1 cellular context compared by ENCODE assay signal in genomic region chr2:227862227-227862740, GRCh38.
TF ChIP-seq lines count a peak whose summit lies in the region.

No MANE protein-coding gene starts in this region.

TF ChIP-seq in IMR-90, 13 proteins besides CTCF, POLR2A, EP300 and RAD21 (continued from another document):
- TF ChIP-seq CEBPB (IDR thresholded peaks at IDR 0.05; ENCODE audit: low read depth, low read length) (no peak), SMC3 (IDR thresholded peaks at IDR 0.05; ENCODE audit: low read depth, low read length) (peak; percentile 40; the same call in 1 of the 2 replicates)
